17 cellular contexts compared by ENCODE assay signal in the genomic region with DNA sequence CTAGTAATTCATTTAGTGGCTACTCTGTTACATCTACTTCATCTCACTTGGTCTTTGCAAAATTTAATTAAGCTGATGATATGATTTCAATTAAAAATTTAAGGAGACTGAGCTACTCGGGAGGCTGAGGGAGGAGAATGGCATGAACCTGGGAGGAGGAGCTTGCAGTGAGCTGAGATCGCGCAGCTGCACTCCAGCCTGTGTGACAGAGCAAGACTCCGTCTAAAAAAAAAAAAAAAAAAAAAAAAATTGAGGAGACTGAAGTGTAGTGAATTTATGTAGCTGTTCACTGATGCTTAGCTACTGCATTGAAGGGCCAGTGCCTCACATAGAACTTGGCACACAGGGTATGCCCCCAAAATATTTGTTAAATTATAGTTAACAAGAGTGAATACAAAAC.
DNase-seq lines count a peak whose midpoint lies in the region; ATAC-seq and TF ChIP-seq lines count a peak whose summit lies in the region.
"Had no signal": no experiment of that assay in that cellular context is flagged by ENCODE, and none has a peak within 500 bp of the region (broad histone marks: within the 10 kb centered on the region; RNA-seq: fewer than 3 reads in every experiment).

No MANE protein-coding gene starts in this region.

- no TSS peak for BruUV-seq in Calu3 (replicated peaks; lab: Mats Ljungman, UMichigan)

- DNase-seq in Calu3, result peak; percentile 1
- DNase-seq in NCI-H460 (ENCODE audit: extremely low read depth, low read depth), result peak; percentile 3
- peak; percentile 6 for DNase-seq in glomerular visceral epithelial cell (ENCODE audit: extremely low spot score)
- no peak for DNase-seq in osteocyte (ENCODE audit: extremely low spot score, unreplicated experiment)
- no peak for DNase-seq in mesenteric fat pad (ENCODE audit: low spot score)
- no peak for DNase-seq in COLO668 (lab: John Stamatoyannopoulos, UW; ENCODE audit: unreplicated experiment)
- DNase-seq: activated CD4-positive, alpha-beta T cell treated with anti-CD3 and anti-CD28 coated beads for 48 hours; activated CD8-positive, alpha-beta memory T cell treated with anti-CD3 and anti-CD28 coated beads, Interleukin-2, amount 10 ng/mL, durations not matched to agents 7 days and 5 days; activated naive CD8-positive, alpha-beta T cell treated with anti-CD3 and anti-CD28 coated beads, Interleukin-2, amount 10 ng/mL, durations not matched to agents 7 days and 5 days; cortex of kidney; hypothalamus; NCI-H2171; NCI-H82 had no signal

- CTCF ChIA-PET in Calu3 (lab: Charles Lee), result interaction anchor here (0.6 kb wide), 3 partner anchors 357 to 750 kb away, joined by 3 to 13 read pairs (median 6); no protein-coding TSS in a partner anchor

- H3K27ac Mint-ChIP-seq in Calu3 (ENCODE audit: unreplicated experiment) (no peak overlapping the region), osteocyte (ENCODE audit: unreplicated experiment) (no peak overlapping the region)
- H3K27ac Mint-ChIP-seq: activated CD8-positive, alpha-beta memory T cell treated with anti-CD3 and anti-CD28 coated beads, Interleukin-2, amount 10 ng/mL, durations not matched to agents 7 days and 5 days; activated naive CD8-positive, alpha-beta T cell treated with anti-CD3 and anti-CD28 coated beads, Interleukin-2, amount 10 ng/mL, durations not matched to agents 7 days and 5 days; activated T-helper 17 cell treated with anti-CD3 and anti-CD28 coated beads, Interleukin-2, amount 50 U/mL, for 72 hours; stimulated activated memory B cell treated with anti-CD40 and anti-IgM and Interleukin-4, amounts not matched to agents 10 μg/mL and 1 μg/mL and 100 μg/mL, for 72 hours had no signal

- H3K36me3 Mint-ChIP-seq in Calu3 (ENCODE audit: insufficient read depth, unreplicated experiment) (no peaks in the 10 kb centered on the region), osteocyte (ENCODE audit: unreplicated experiment) (no peaks in the 10 kb centered on the region)
- H3K36me3 Mint-ChIP-seq: activated CD8-positive, alpha-beta memory T cell treated with anti-CD3 and anti-CD28 coated beads, Interleukin-2, amount 10 ng/mL, durations not matched to agents 7 days and 5 days; activated naive CD8-positive, alpha-beta T cell treated with anti-CD3 and anti-CD28 coated beads, Interleukin-2, amount 10 ng/mL, durations not matched to agents 7 days and 5 days; stimulated activated memory B cell treated with anti-CD40 and anti-IgM and Interleukin-4, amounts not matched to agents 10 μg/mL and 1 μg/mL and 100 μg/mL, for 72 hours had no signal

- no peak overlapping the region for H3K4me3 Mint-ChIP-seq in Calu3 (ENCODE audit: low read depth, unreplicated experiment)
- peak overlapping the region; percentile 32 for H3K4me3 Mint-ChIP-seq in osteocyte (ENCODE audit: unreplicated experiment)
- H3K4me3 Mint-ChIP-seq: activated CD8-positive, alpha-beta memory T cell treated with anti-CD3 and anti-CD28 coated beads, Interleukin-2, amount 10 ng/mL, durations not matched to agents 7 days and 5 days; activated naive CD8-positive, alpha-beta T cell treated with anti-CD3 and anti-CD28 coated beads, Interleukin-2, amount 10 ng/mL, durations not matched to agents 7 days and 5 days; activated T-helper 17 cell treated with anti-CD3 and anti-CD28 coated beads, Interleukin-2, amount 50 U/mL, for 72 hours; stimulated activated memory B cell treated with anti-CD40 and anti-IgM and Interleukin-4, amounts not matched to agents 10 μg/mL and 1 μg/mL and 100 μg/mL, for 72 hours had no signal

- no peaks in the 10 kb centered on the region for H3K27me3 Mint-ChIP-seq in Calu3 (ENCODE audit: unreplicated experiment)
- H3K27me3 Mint-ChIP-seq in osteocyte (ENCODE audit: unreplicated experiment), result no peaks in the 10 kb centered on the region
- H3K27me3 Mint-ChIP-seq: activated CD8-positive, alpha-beta memory T cell treated with anti-CD3 and anti-CD28 coated beads, Interleukin-2, amount 10 ng/mL, durations not matched to agents 7 days and 5 days; activated naive CD8-positive, alpha-beta T cell treated with anti-CD3 and anti-CD28 coated beads, Interleukin-2, amount 10 ng/mL, durations not matched to agents 7 days and 5 days; activated T-helper 17 cell treated with anti-CD3 and anti-CD28 coated beads, Interleukin-2, amount 50 U/mL, for 72 hours; stimulated activated memory B cell treated with anti-CD40 and anti-IgM and Interleukin-4, amounts not matched to agents 10 μg/mL and 1 μg/mL and 100 μg/mL, for 72 hours had no signal

- no peak for ATAC-seq in GM18861 (IDR thresholded peaks at IDR 0.05; ENCODE audit: unreplicated experiment)
- ATAC-seq: activated CD8-positive, alpha-beta memory T cell treated with anti-CD3 and anti-CD28 coated beads, Interleukin-2, amount 10 ng/mL, durations not matched to agents 7 days and 5 days; activated T-helper 17 cell treated with anti-CD3 and anti-CD28 coated beads, Interleukin-2, amount 50 U/mL, for 72 hours; sciatic nerve; stimulated activated memory B cell treated with anti-CD40 and anti-IgM and Interleukin-4, amounts not matched to agents 10 μg/mL and 1 μg/mL and 100 μg/mL, for 72 hours had no signal

- TF ChIP-seq CTCF in Calu3 (IDR thresholded peaks at IDR 0.05; ENCODE audit: unreplicated experiment) (no peak), osteocyte (IDR thresholded peaks at IDR 0.05) (no peak)

- H3K9me3 Mint-ChIP-seq in Calu3 (ENCODE audit: low read depth, unreplicated experiment), result no peaks in the 10 kb centered on the region
- no peaks in the 10 kb centered on the region for H3K9me3 Mint-ChIP-seq in osteocyte (ENCODE audit: unreplicated experiment)
- H3K9me3 Mint-ChIP-seq: activated naive CD8-positive, alpha-beta T cell treated with anti-CD3 and anti-CD28 coated beads, Interleukin-2, amount 10 ng/mL, durations not matched to agents 7 days and 5 days; stimulated activated memory B cell treated with anti-CD40 and anti-IgM and Interleukin-4, amounts not matched to agents 10 μg/mL and 1 μg/mL and 100 μg/mL, for 72 hours had no signal

- H3K4me1 Mint-ChIP-seq in Calu3 (ENCODE audit: low read depth, unreplicated experiment) (no peaks in the 10 kb centered on the region), osteocyte (ENCODE audit: unreplicated experiment) (no peaks in the 10 kb centered on the region)
- H3K4me1 Mint-ChIP-seq: activated CD8-positive, alpha-beta memory T cell treated with anti-CD3 and anti-CD28 coated beads, Interleukin-2, amount 10 ng/mL, durations not matched to agents 7 days and 5 days; activated naive CD8-positive, alpha-beta T cell treated with anti-CD3 and anti-CD28 coated beads, Interleukin-2, amount 10 ng/mL, durations not matched to agents 7 days and 5 days; activated T-helper 17 cell treated with anti-CD3 and anti-CD28 coated beads, Interleukin-2, amount 50 U/mL, for 72 hours; stimulated activated memory B cell treated with anti-CD40 and anti-IgM and Interleukin-4, amounts not matched to agents 10 μg/mL and 1 μg/mL and 100 μg/mL, for 72 hours had no signal

- intact Hi-C loops in Calu3 (cut with micrococcal nuclease; ENCODE audit: unreplicated experiment), result no loop called here

Comparison
In these comparisons a context has a peak if more than half of its experiments do, and no peak if none do; other contexts are left out.
1. DNase-seq: peak in Calu3 (single experiment), NCI-H460 (single experiment) and glomerular visceral epithelial cell (single experiment); none in osteocyte (single experiment), mesenteric fat pad (single experiment) and COLO668 (single experiment).